ENCODE assay signal across 21 cellular contexts in genomic region chr5:34734321-34734720, GRCh38.
DNase-seq lines count a peak whose midpoint lies in the region; ATAC-seq and TF ChIP-seq lines count a peak whose summit lies in the region.
"Had no signal": no experiment of that assay in that cellular context is flagged by ENCODE, and none has a peak within 500 bp of the region (broad histone marks: within the 10 kb centered on the region; RNA-seq: fewer than 3 reads in every experiment).

No MANE protein-coding gene starts in this region.

- H3K9me3 ChIP-seq in AG04450 (ENCODE audit: control insufficient read depth, insufficient read depth, low read length): no peaks in the 10 kb centered on the region
- H3K9me3 ChIP-seq: BLaER1 treated with 17β-estradiol and CSF1 and Interleukin-3, amounts not matched to agents 10 nM and 100 nM; MG63 had no signal

- POLR2A ChIA-PET in AG04450 (lab: Yijun Ruan, JAX) (interaction anchor here (1.4 kb wide), 2 partner anchors 74 to 78 kb away, joined by 3 to 4 read pairs; partner anchors contain the start of gene RAI14), HEK293T (lab: Yijun Ruan, JAX) (no interaction called here)
- POLR2A ChIA-PET in activated CD4-positive, alpha-beta memory T cell treated with anti-CD3 and anti-CD28 coated beads, Interleukin-2, amount 10 ng/mL, durations not matched to agents 7 days and 5 days (lab: Charles Lee): no interaction called here

- DNase-seq in AG04450 (ENCODE audit: low read depth, low spot score) (no peak), GM23338 (ENCODE audit: low spot score) (no peak), iris pigment epithelial cell (ENCODE audit: low read depth) (peak; percentile 56), HEK293T (ENCODE audit: extremely low spot score) (no peak)
- DNase-seq in activated CD4-positive, CD25-positive, alpha-beta regulatory T cell treated with anti-CD3 and anti-CD28 coated beads, Interleukin-2, amount 50 U/mL, for 72 hours: no peak
- no peak for DNase-seq in activated CD4-positive, alpha-beta memory T cell treated with anti-CD3 and anti-CD28 coated beads, Interleukin-2, amount 10 ng/mL, durations not matched to agents 7 days and 5 days
- DNase-seq: AML-193; CD4-positive, alpha-beta T cell; KBM-7; MG63; NCI-H1105 treated with DMSO at 0.1 percent for 48 hours; NCI-H146; NCI-H1930; NCI-H446 treated with DMSO at 0.1 percent for 48 hours; NCI-H526 treated with DMSO at 0.1 percent for 48 hours; SHP77 had no signal

- ATAC-seq in GM23338 (no peak), SK-N-SH treated with all-trans-retinoic acid at 6 μM for 48 hours (peak; percentile 50; the same call in 2 of the 3 replicates), GM19467 (IDR thresholded peaks at IDR 0.05; ENCODE audit: unreplicated experiment) (no peak)
- ATAC-seq: Panc1 had no signal

- no peak overlapping the region for H3K4me2 ChIP-seq in GM23338

- peaks cover 41% of the 10 kb centered on the region for H3K4me1 Mint-ChIP-seq in GM23338
- no peaks in the 10 kb centered on the region for H3K4me1 Mint-ChIP-seq in activated CD4-positive, alpha-beta memory T cell treated with anti-CD3 and anti-CD28 coated beads, Interleukin-2, amount 10 ng/mL, durations not matched to agents 7 days and 5 days

- H3K4me3 Mint-ChIP-seq in GM23338: no peak overlapping the region
- no peak overlapping the region for H3K4me3 Mint-ChIP-seq in activated CD4-positive, alpha-beta memory T cell treated with anti-CD3 and anti-CD28 coated beads, Interleukin-2, amount 10 ng/mL, durations not matched to agents 7 days and 5 days
- H3K4me3 Mint-ChIP-seq: CD4-positive, alpha-beta T cell had no signal

- peak overlapping the region; percentile 47 for H3K27ac ChIP-seq in AG04450 (ENCODE audit: low read depth, low read length)
- peak overlapping the region; percentile 6; the same call in 1 of the 2 replicates for H3K27ac ChIP-seq in GM23338 (ENCODE audit: low read depth)
- H3K27ac ChIP-seq: RWPE1 had no signal

- no peaks in the 10 kb centered on the region for H3K36me3 ChIP-seq in GM23338 (ENCODE audit: insufficient read depth)

- peaks cover 24% of the 10 kb centered on the region for H3K36me3 Mint-ChIP-seq in GM23338 (ENCODE audit: low read depth)
- H3K36me3 Mint-ChIP-seq in activated CD4-positive, alpha-beta memory T cell treated with anti-CD3 and anti-CD28 coated beads, Interleukin-2, amount 10 ng/mL, durations not matched to agents 7 days and 5 days (ENCODE audit: low read depth): no peaks in the 10 kb centered on the region

- no peaks in the 10 kb centered on the region for H3F3A ChIP-seq in GM23338 (replicated peaks; ENCODE audit: low read depth)

- no peak overlapping the region; the same call in 1 of the 2 replicates for H3K27ac Mint-ChIP-seq in GM23338
- H3K27ac Mint-ChIP-seq in activated CD4-positive, alpha-beta memory T cell treated with anti-CD3 and anti-CD28 coated beads, Interleukin-2, amount 10 ng/mL, durations not matched to agents 7 days and 5 days: no peak overlapping the region
- H3K27ac Mint-ChIP-seq: CD4-positive, alpha-beta T cell had no signal

- H3K9me2 ChIP-seq in GM23338 (ENCODE audit: insufficient read depth): no peaks in the 10 kb centered on the region

- no peak overlapping the region for H2AFZ ChIP-seq in GM23338

- peaks cover 13% of the 10 kb centered on the region for H4K20me1 ChIP-seq in GM23338 (replicated peaks; ENCODE audit: insufficient read depth)

- TF ChIP-seq CTCF in AG04450 (IDR thresholded peaks at IDR 0.05; ENCODE audit: low read depth, low read length) (no peak), GM23338 (conservative IDR thresholded peaks at IDR 0.05; ENCODE audit: low read depth in 2 of 2) (no peak)

- peaks cover 3% of the 10 kb centered on the region for H3K27me3 Mint-ChIP-seq in GM23338 (ENCODE audit: insufficient read depth, low read depth, poor library complexity)
- no peaks in the 10 kb centered on the region for H3K27me3 Mint-ChIP-seq in activated CD4-positive, alpha-beta memory T cell treated with anti-CD3 and anti-CD28 coated beads, Interleukin-2, amount 10 ng/mL, durations not matched to agents 7 days and 5 days

- no peaks in the 10 kb centered on the region for H3K9me3 Mint-ChIP-seq in GM23338
- H3K9me3 Mint-ChIP-seq in activated CD4-positive, alpha-beta memory T cell treated with anti-CD3 and anti-CD28 coated beads, Interleukin-2, amount 10 ng/mL, durations not matched to agents 7 days and 5 days: no peaks in the 10 kb centered on the region
- H3K9me3 Mint-ChIP-seq: CD4-positive, alpha-beta T cell had no signal

- CTCF ChIA-PET in AG04450 (lab: Charles Lee): no interaction called here
- CTCF ChIA-PET in HEK293T (lab: Yijun Ruan, JAX): no interaction called here
- CTCF ChIA-PET in activated CD4-positive, alpha-beta memory T cell treated with anti-CD3 and anti-CD28 coated beads, Interleukin-2, amount 10 ng/mL, durations not matched to agents 7 days and 5 days (lab: Charles Lee): no interaction called here

- H3K27me3 ChIP-seq in AG04450 (ENCODE audit: control insufficient read depth, insufficient read depth, low read length) (no peaks in the 10 kb centered on the region), GM23338 (ENCODE audit: insufficient read depth) (no peaks in the 10 kb centered on the region)
- H3K27me3 ChIP-seq: BLaER1 treated with 17β-estradiol and CSF1 and Interleukin-3, amounts not matched to agents 10 nM and 100 nM; MG63 had no signal

- H3K4me3 ChIP-seq in AG04450 (ENCODE audit: low read depth, low read length) (no peak overlapping the region), GM23338 (no peak overlapping the region)
- H3K4me3 ChIP-seq: BLaER1 treated with 17β-estradiol and CSF1 and Interleukin-3, amounts not matched to agents 10 nM and 100 nM; MG63 had no signal

- peaks cover 31% of the 10 kb centered on the region for H3K4me1 ChIP-seq in GM23338 (ENCODE audit: insufficient read depth)

- H3K79me2 ChIP-seq in GM23338 (replicated peaks; ENCODE audit: insufficient read depth): peaks cover 90% of the 10 kb centered on the region

TF ChIP-seq in GM23338, 12 proteins besides CTCF, POLR2A, EP300 and RAD21 (continues in another document):
- TF ChIP-seq ZNF331 (CRISPR knock-in tag; IDR thresholded peaks at IDR 0.05; ENCODE audit: low read depth): no peak
- TF ChIP-seq ZNF114 (CRISPR knock-in tag; IDR thresholded peaks at IDR 0.05): no peak
- no peak for TF ChIP-seq CREB1 (CRISPR knock-in tag; IDR thresholded peaks at IDR 0.05; ENCODE audit: low read depth)
- TF ChIP-seq STAT1 (IDR thresholded peaks at IDR 0.05; ENCODE audit: unreplicated experiment): no peak
- TF ChIP-seq EZH2phosphoT487 (IDR thresholded peaks at IDR 0.05; ENCODE audit: unreplicated experiment): no peak
- TF ChIP-seq NANOG (IDR thresholded peaks at IDR 0.05; ENCODE audit: borderline replicate concordance): no peak
- TF ChIP-seq EZH2 (IDR thresholded peaks at IDR 0.05; ENCODE audit: low read depth, unreplicated experiment): no peak

TF ChIP-seq in SK-N-SH treated with all-trans-retinoic acid at 6 μM for 48 hours, 23 proteins besides CTCF, POLR2A, EP300 and RAD21 (continues in another document):
- TF ChIP-seq PATZ1 (CRISPR knock-in tag; IDR thresholded peaks at IDR 0.05; ENCODE audit: borderline replicate concordance): no peak

TF ChIP-seq in HEK293T, 16 proteins besides CTCF, POLR2A, EP300 and RAD21:
- TF ChIP-seq ZNF384 (IDR thresholded peaks at IDR 0.05) (no peak), BHLHE40 (IDR thresholded peaks at IDR 0.05; ENCODE audit: borderline replicate concordance) (no peak), HDGF (IDR thresholded peaks at IDR 0.05; ENCODE audit: borderline replicate concordance) (no peak), LEF1 (IDR thresholded peaks at IDR 0.05; ENCODE audit: borderline replicate concordance) (no peak), FOXM1 (IDR thresholded peaks at IDR 0.05; ENCODE audit: borderline replicate concordance) (no peak), SUZ12 (IDR thresholded peaks at IDR 0.05) (no peak), FOXA1 (IDR thresholded peaks at IDR 0.05) (no peak), FOXK2 (IDR thresholded peaks at IDR 0.05) (no peak), ARNT (IDR thresholded peaks at IDR 0.05) (no peak), L3MBTL2 (conservative IDR thresholded peaks at IDR 0.05) (no peak), CTBP1 (IDR thresholded peaks at IDR 0.05; ENCODE audit: borderline replicate concordance) (no peak), TARDBP (IDR thresholded peaks at IDR 0.05) (no peak), PKNOX1 (IDR thresholded peaks at IDR 0.05) (no peak), NFRKB (IDR thresholded peaks at IDR 0.05) (no peak), ELF4 (IDR thresholded peaks at IDR 0.05) (no peak), SP1 (IDR thresholded peaks at IDR 0.05) (no peak)
TF ChIP-seq in HEK293T: peak in this region for 0.
